13 cellular contexts compared by ENCODE assay signal in the genomic region with DNA sequence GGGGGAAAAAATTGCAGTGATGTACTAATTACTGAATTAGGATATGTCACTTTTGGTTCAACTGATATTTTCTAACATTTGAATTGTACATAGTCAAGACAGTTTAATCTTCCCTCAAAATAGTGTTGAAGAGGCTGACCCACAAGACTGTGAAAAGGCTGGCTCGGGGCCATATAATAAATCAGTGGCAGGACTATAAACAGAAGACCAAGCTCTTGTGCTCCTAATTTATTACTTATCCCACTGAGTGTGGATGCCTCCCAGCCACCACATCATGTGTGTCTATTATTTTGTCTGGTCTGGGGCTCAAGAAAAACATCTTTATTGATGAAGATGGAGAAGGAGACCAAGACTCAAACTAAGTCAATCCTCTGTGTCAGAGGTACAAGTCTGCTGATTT.
"Had no signal": no experiment of that assay in that cellular context is flagged by ENCODE, and none has a peak within 500 bp of the region (broad histone marks: within the 10 kb centered on the region; RNA-seq: fewer than 3 reads in every experiment).

No MANE protein-coding gene starts in this region.

- ATAC-seq: left colon; naive thymus-derived CD8-positive, alpha-beta T cell; sciatic nerve; stimulated activated naive B cell treated with anti-CD40 and anti-IgM and Interleukin-4, amounts not matched to agents 10 μg/mL and 1 μg/mL and 100 μg/mL, for 72 hours; stimulated activated naive CD8-positive, alpha-beta T cell treated with anti-CD3 and anti-CD28 coated beads, Interleukin-15, amount 100 ng/mL, for 72 hours had no signal

- DNase-seq: cortex of kidney; dorsolateral prefrontal cortex; effector CD8-positive, alpha-beta T cell; heart left ventricle; hippocampal formation; left colon; naive thymus-derived CD8-positive, alpha-beta T cell; stimulated activated CD4-positive, alpha-beta T cell treated with anti-CD3 and anti-CD28 coated beads, Interleukin-2, amount 100 ng/mL, for 24 hours; stimulated activated CD4-positive, alpha-beta T cell treated with anti-CD3 and anti-CD28 coated beads, Interleukin-4, amount 100 ng/mL, for 4 hours; stimulated activated naive B cell treated with anti-CD40 and anti-IgM and Interleukin-4, amounts not matched to agents 10 μg/mL and 1 μg/mL and 100 μg/mL, for 72 hours; stimulated activated naive CD8-positive, alpha-beta T cell treated with anti-CD3 and anti-CD28 coated beads, Interleukin-15, amount 100 ng/mL, for 72 hours; trophoblast cell had no signal
